ENCODE assay signal across 23 cellular contexts in genomic region chr1:172382406-172382805, GRCh38. TPM values are rescaled to one million over a fixed set of nuclear protein-coding genes. Genes with fewer than 3 reads are reported as not detected.
DNase-seq lines count a peak whose midpoint lies in the region; ATAC-seq and TF ChIP-seq lines count a peak whose summit lies in the region.
"Had no signal": no experiment of that assay in that cellular context is flagged by ENCODE, and none has a peak within 500 bp of the region (broad histone marks: within the 10 kb centered on the region; RNA-seq: fewer than 3 reads in every experiment).

No MANE protein-coding gene starts in this region.

- H3K4me3 Mint-ChIP-seq in GM23338: no peak overlapping the region
- H3K4me3 Mint-ChIP-seq in activated B cell treated with CpG ODN at 0.5 μM for 24 hours: no peak overlapping the region
- no peak overlapping the region for H3K4me3 Mint-ChIP-seq in stimulated activated memory B cell treated with anti-CD40 and anti-IgM and Interleukin-4, amounts not matched to agents 10 μg/mL and 1 μg/mL and 100 μg/mL, for 72 hours
- H3K4me3 Mint-ChIP-seq: activated naive CD8-positive, alpha-beta T cell treated with anti-CD3 and anti-CD28 coated beads for 36 hours; stimulated activated naive CD8-positive, alpha-beta T cell treated with anti-CD3 and anti-CD28 coated beads, Interleukin-15, Interleukin-2, amounts not matched to agents 100 ng/mL and 50 ng/mL, for 24 hours had no signal

- no peaks in the 10 kb centered on the region for H3K36me3 ChIP-seq in GM23338 (ENCODE audit: insufficient read depth)
- no peaks in the 10 kb centered on the region for H3K36me3 ChIP-seq in mesenchymal stem cell (ENCODE audit: control insufficient read depth in 1 of 2, insufficient read depth in 2 of 2, low read depth in 1 of 2, low read length in 2 of 2)
- H3K36me3 ChIP-seq in MM.1S (replicated peaks; ENCODE audit: insufficient read depth, low read length): no peaks in the 10 kb centered on the region
- H3K36me3 ChIP-seq: lower lobe of right lung had no signal

- intact Hi-C loops in activated B cell treated with CpG ODN at 0.5 μM for 24 hours (cut with micrococcal nuclease): no loop called here

- H2BK12ac ChIP-seq in mesenchymal stem cell (ENCODE audit: low read length in 2 of 2): peak overlapping the region; percentile 83 to 92

- no peak overlapping the region for H4K91ac ChIP-seq in mesenchymal stem cell (ENCODE audit: low read length)

- peaks cover 1% of the 10 kb centered on the region for H3K27me3 Mint-ChIP-seq in GM23338 (ENCODE audit: insufficient read depth, low read depth, poor library complexity)
- H3K27me3 Mint-ChIP-seq in activated B cell treated with CpG ODN at 0.5 μM for 24 hours: no peaks in the 10 kb centered on the region
- H3K27me3 Mint-ChIP-seq in stimulated activated memory B cell treated with anti-CD40 and anti-IgM and Interleukin-4, amounts not matched to agents 10 μg/mL and 1 μg/mL and 100 μg/mL, for 72 hours: no peaks in the 10 kb centered on the region
- H3K27me3 Mint-ChIP-seq: activated naive CD8-positive, alpha-beta T cell treated with anti-CD3 and anti-CD28 coated beads for 36 hours; stimulated activated naive CD8-positive, alpha-beta T cell treated with anti-CD3 and anti-CD28 coated beads, Interleukin-15, Interleukin-2, amounts not matched to agents 100 ng/mL and 50 ng/mL, for 24 hours had no signal

- TF ChIP-seq CTCF in GM23338 (conservative IDR thresholded peaks at IDR 0.05; ENCODE audit: low read depth in 2 of 2) (no peak), activated B cell treated with CpG ODN at 0.5 μM for 24 hours (IDR thresholded peaks at IDR 0.05) (no peak), MM.1S (IDR thresholded peaks at IDR 0.05; ENCODE audit: low read length) (no peak)

- no peak overlapping the region for H2BK15ac ChIP-seq in mesenchymal stem cell (ENCODE audit: low read depth, poor library complexity, severe bottlenecking)

- H2AFZ ChIP-seq in GM23338 (no peak overlapping the region), mesenchymal stem cell (ENCODE audit: low read depth, low read length) (no peak overlapping the region), MM.1S (ENCODE audit: low read length) (no peak overlapping the region)
- H2AFZ ChIP-seq: parathyroid adenoma had no signal

- H3K36me3 Mint-ChIP-seq in GM23338 (ENCODE audit: low read depth) (no peaks in the 10 kb centered on the region), activated B cell treated with CpG ODN at 0.5 μM for 24 hours (ENCODE audit: low read depth) (peaks cover 4% of the 10 kb centered on the region)
- H3K36me3 Mint-ChIP-seq in stimulated activated memory B cell treated with anti-CD40 and anti-IgM and Interleukin-4, amounts not matched to agents 10 μg/mL and 1 μg/mL and 100 μg/mL, for 72 hours: peaks cover 7% of the 10 kb centered on the region
- H3K36me3 Mint-ChIP-seq: activated naive CD8-positive, alpha-beta T cell treated with anti-CD3 and anti-CD28 coated beads for 36 hours had no signal

- H3K23ac ChIP-seq in mesenchymal stem cell (ENCODE audit: low read length in 2 of 2): no peak overlapping the region

- H3K79me2 ChIP-seq in GM23338 (replicated peaks; ENCODE audit: insufficient read depth): no peaks in the 10 kb centered on the region
- no peaks in the 10 kb centered on the region for H3K79me2 ChIP-seq in MM.1S (ENCODE audit: low read length)
- H3K79me2 ChIP-seq: parathyroid adenoma had no signal

- H3K4me3 ChIP-seq in GM23338: no peak overlapping the region
- H3K4me3 ChIP-seq in mesenchymal stem cell (ENCODE audit: insufficient read depth in 1 of 2, low read depth in 1 of 2, low read length in 2 of 2): no peak overlapping the region
- no peak overlapping the region for H3K4me3 ChIP-seq in MM.1S (ENCODE audit: low read length)
- H3K4me3 ChIP-seq: lower lobe of right lung had no signal

- DNase-seq in GM23338 (ENCODE audit: low spot score) (no peak), activated B cell treated with CpG ODN at 0.5 μM for 24 hours (no peak), mesenchymal stem cell (peak; percentile 20), MM.1S (no peak), hippocampal formation (lab: John Stamatoyannopoulos, UW) (no peak), NCI-H345 (lab: John Stamatoyannopoulos, UW) (no peak)
- DNase-seq: activated CD4-positive, alpha-beta T cell treated with anti-CD3 and anti-CD28 coated beads for 1 hour; activated CD8-positive, alpha-beta memory T cell treated with anti-CD3 and anti-CD28 coated beads for 24 hours; activated naive CD8-positive, alpha-beta T cell treated with anti-CD3 and anti-CD28 coated beads for 36 hours; activated T-cell treated with anti-CD3 and anti-CD28 coated beads, Interleukin-2, amount 50 U/mL, for 48 hours; erythroblast; foreskin melanocyte; HFFc6; kidney; lower lobe of right lung; SW 1271 had no signal

- no peaks in the 10 kb centered on the region for H3K27me3 ChIP-seq in GM23338 (ENCODE audit: insufficient read depth)
- no peaks in the 10 kb centered on the region for H3K27me3 ChIP-seq in mesenchymal stem cell (ENCODE audit: control insufficient read depth in 1 of 2, insufficient read depth in 1 of 2, low read length in 2 of 2)
- H3K27me3 ChIP-seq in MM.1S (replicated peaks; ENCODE audit: insufficient read depth, low read length): peaks cover 20% of the 10 kb centered on the region

- POLR2A ChIA-PET in activated B cell treated with CpG ODN at 0.5 μM for 24 hours (lab: Charles Lee): interaction anchor here (8.4 to 10.1 kb wide), 2 partner anchors 12 to 22 kb away, joined by 103 to 248 read pairs; no protein-coding TSS in a partner anchor

- H2BK120ac ChIP-seq in mesenchymal stem cell (ENCODE audit: low read depth, low read length): no peak overlapping the region

- H3K9me3 ChIP-seq in mesenchymal stem cell (ENCODE audit: control insufficient read depth, low read length): no peaks in the 10 kb centered on the region
- no peaks in the 10 kb centered on the region for H3K9me3 ChIP-seq in MM.1S (replicated peaks; ENCODE audit: insufficient read depth, low read length)
- H3K9me3 ChIP-seq: lower lobe of right lung had no signal

- H3K9me2 ChIP-seq in GM23338 (ENCODE audit: insufficient read depth) (no peaks in the 10 kb centered on the region), MM.1S (replicated peaks; ENCODE audit: insufficient read depth, low read length) (no peaks in the 10 kb centered on the region)

- no peak for ATAC-seq in GM23338
- no peak for ATAC-seq in activated B cell treated with CpG ODN at 0.5 μM for 24 hours (ENCODE audit: low read depth)
- no peak for ATAC-seq in stimulated activated memory B cell treated with anti-CD40 and anti-IgM and Interleukin-4, amounts not matched to agents 10 μg/mL and 1 μg/mL and 100 μg/mL, for 72 hours
- no peak for ATAC-seq in GM18519 (IDR thresholded peaks at IDR 0.05; ENCODE audit: low FRiP score, unreplicated experiment)
- ATAC-seq: lower lobe of right lung had no signal

- H3K4me1 Mint-ChIP-seq in GM23338 (peaks cover 45% of the 10 kb centered on the region), activated B cell treated with CpG ODN at 0.5 μM for 24 hours (peaks cover 46% of the 10 kb centered on the region)
- H3K4me1 Mint-ChIP-seq in stimulated activated memory B cell treated with anti-CD40 and anti-IgM and Interleukin-4, amounts not matched to agents 10 μg/mL and 1 μg/mL and 100 μg/mL, for 72 hours: peaks cover 28% of the 10 kb centered on the region

- H3K9me3 Mint-ChIP-seq in GM23338 (no peaks in the 10 kb centered on the region), activated B cell treated with CpG ODN at 0.5 μM for 24 hours (no peaks in the 10 kb centered on the region)
- H3K9me3 Mint-ChIP-seq in stimulated activated memory B cell treated with anti-CD40 and anti-IgM and Interleukin-4, amounts not matched to agents 10 μg/mL and 1 μg/mL and 100 μg/mL, for 72 hours: no peaks in the 10 kb centered on the region
- H3K9me3 Mint-ChIP-seq: activated naive CD8-positive, alpha-beta T cell treated with anti-CD3 and anti-CD28 coated beads for 36 hours; HFFc6; stimulated activated naive CD8-positive, alpha-beta T cell treated with anti-CD3 and anti-CD28 coated beads, Interleukin-15, Interleukin-2, amounts not matched to agents 100 ng/mL and 50 ng/mL, for 24 hours had no signal

- peak overlapping the region; percentile 98 for H2AK5ac ChIP-seq in mesenchymal stem cell (ENCODE audit: low read length, severe bottlenecking)

- H3K27ac Mint-ChIP-seq in GM23338 (no peak overlapping the region), activated B cell treated with CpG ODN at 0.5 μM for 24 hours (peak overlapping the region; percentile 68)
- H3K27ac Mint-ChIP-seq in stimulated activated memory B cell treated with anti-CD40 and anti-IgM and Interleukin-4, amounts not matched to agents 10 μg/mL and 1 μg/mL and 100 μg/mL, for 72 hours: peak overlapping the region; percentile 73

- H3K27ac ChIP-seq in GM23338 (ENCODE audit: low read depth): peak overlapping the region; percentile 70; the same call in 1 of the 2 replicates
- peak overlapping the region; percentile 88 for H3K27ac ChIP-seq in mesenchymal stem cell (ENCODE audit: low read length, poor library complexity, severe bottlenecking)
- no peak overlapping the region for H3K27ac ChIP-seq in MM.1S (ENCODE audit: low read length)
- H3K27ac ChIP-seq: lower lobe of right lung, parathyroid adenoma had no signal

- peak overlapping the region in 1 of 2 experiments; percentile 82 for H3K4ac ChIP-seq in mesenchymal stem cell (ENCODE audit: low read depth in 1 of 2, low read length in 2 of 2)

- no peak overlapping the region for H3K14ac ChIP-seq in mesenchymal stem cell (ENCODE audit: low read length in 2 of 2)

- CTCF ChIA-PET in activated B cell treated with CpG ODN at 0.5 μM for 24 hours (lab: Charles Lee): interaction anchor here (1.6 kb wide), 1 partner anchor 9 kb away, joined by 4 read pairs; no protein-coding TSS in a partner anchor

- no CpG with 5 or more reads among the region's 1 CpG for WGBS in mesenchymal stem cell

- H4K8ac ChIP-seq in mesenchymal stem cell (ENCODE audit: low read length): no peak overlapping the region

- no peaks in the 10 kb centered on the region for H4K20me1 ChIP-seq in GM23338 (replicated peaks; ENCODE audit: insufficient read depth)
- H4K20me1 ChIP-seq in MM.1S (ENCODE audit: insufficient read depth, low read length): no peaks in the 10 kb centered on the region

- peak overlapping the region; percentile 41; the same call in 1 of the 2 replicates for H3K4me2 ChIP-seq in GM23338
- H3K4me2 ChIP-seq in mesenchymal stem cell (ENCODE audit: low read length, poor library complexity, severe bottlenecking): no peak overlapping the region
- no peak overlapping the region for H3K4me2 ChIP-seq in MM.1S (ENCODE audit: low read depth, low read length)

- H3K4me1 ChIP-seq in GM23338 (ENCODE audit: insufficient read depth) (peaks cover 38% of the 10 kb centered on the region), mesenchymal stem cell (ENCODE audit: control insufficient read depth, insufficient read depth, low read depth, low read length) (peaks cover 2% of the 10 kb centered on the region), MM.1S (ENCODE audit: low read length) (peaks cover 10% of the 10 kb centered on the region)
- H3K4me1 ChIP-seq: lower lobe of right lung, parathyroid adenoma had no signal

- H3K9ac ChIP-seq in mesenchymal stem cell (ENCODE audit: low read length) (no peak overlapping the region), MM.1S (ENCODE audit: low read length) (no peak overlapping the region)
- H3K9ac ChIP-seq: parathyroid adenoma had no signal

- H2BK5ac ChIP-seq in mesenchymal stem cell (ENCODE audit: low read depth, low read length, poor library complexity, severe bottlenecking): peak overlapping the region; percentile 15

- peak overlapping the region; percentile 50 to 66 for H3K18ac ChIP-seq in mesenchymal stem cell (ENCODE audit: low read depth in 1 of 2, low read length in 2 of 2)

- H3F3A ChIP-seq in GM23338 (replicated peaks; ENCODE audit: low read depth): no peaks in the 10 kb centered on the region
- 0 out of 2 replicates have a peak, but pooled peaks cover 4% of the 10 kb centered on the region for H3F3A ChIP-seq in MM.1S (ENCODE audit: insufficient read depth, low read length)

- peaks cover 2% of the 10 kb centered on the region for H3K79me1 ChIP-seq in mesenchymal stem cell (replicated peaks; ENCODE audit: low read length, poor library complexity, severe bottlenecking)

RNA-seq across cellular contexts. Expression of gene C1orf105, which starts 38.1 kb away (rescaled TPM):
- not detected in 2 replicates for total RNA-seq in GM23338 (2014; rRNA removed; shearing (Covaris generic))
- polyA plus RNA-seq in GM23338 (2016; fragmentation: Nextera tagmentation; extraction: Ambion mirVana): not detected in 2 replicates
- not detected in 2 replicates for total RNA-seq in activated B cell treated with CpG ODN at 0.5 μM for 24 hours
- not detected for polyA plus RNA-seq in mesenchymal stem cell (2013, experiment 1 of 2)
- polyA plus RNA-seq in mesenchymal stem cell (2013, experiment 2 of 2): not detected
- total RNA-seq: activated naive CD8-positive, alpha-beta T cell treated with anti-CD3 and anti-CD28 coated beads for 36 hours; bronchial epithelial cell; HFFc6; kidney; lower lobe of right lung; NCI-H460; ureter had no signal
